8 cellular contexts compared by ENCODE assay signal in the genomic region with DNA sequence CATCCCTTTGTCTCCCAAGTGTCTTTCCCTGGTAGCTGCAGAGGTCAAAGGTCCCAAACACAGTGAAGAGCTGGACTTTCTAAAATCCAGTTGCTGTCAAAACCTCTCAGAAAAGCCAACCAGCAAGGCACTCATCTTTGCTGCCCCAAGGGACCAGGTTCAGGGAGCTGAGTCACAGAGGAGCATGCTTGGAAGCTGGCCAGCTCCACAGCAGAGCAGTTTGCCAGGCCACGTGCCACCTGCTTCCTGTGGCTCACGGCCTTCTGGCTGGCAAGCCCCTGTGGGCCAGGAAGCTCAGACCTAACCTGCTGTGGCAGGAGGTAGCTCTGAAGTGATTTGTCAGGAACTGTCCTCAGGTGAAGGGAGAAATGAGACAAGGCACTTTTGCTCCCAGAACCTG. TPM values are rescaled to one million over a fixed set of nuclear protein-coding genes. Genes with fewer than 3 reads are reported as not detected.
DNase-seq lines count a peak whose midpoint lies in the region; ATAC-seq, FAIRE-seq and TF ChIP-seq lines count a peak whose summit lies in the region.

No MANE protein-coding gene starts in this region.

- H3K4me2 ChIP-seq in SK-N-SH = peak overlapping the region; percentile 3; the same call in 1 of the 2 replicates
- H3K4me2 ChIP-seq in keratinocyte (ENCODE audit: control insufficient read depth, extremely low read depth, insufficient read depth, low read depth, low read length) = peak overlapping the region; percentile 25

- H2AFZ ChIP-seq in SK-N-SH (ENCODE audit: low read depth) = no peak overlapping the region
- H2AFZ ChIP-seq in keratinocyte (ENCODE audit: control insufficient read depth, low read length) = no peak overlapping the region

- H4K20me1 ChIP-seq in SK-N-SH (ENCODE audit: insufficient read depth) (no peaks in the 10 kb centered on the region; the same call in 1 of the 2 replicates), keratinocyte (ENCODE audit: control insufficient read depth, extremely low read depth, insufficient read depth, low read length) (no peaks in the 10 kb centered on the region)

- H3K9me3 ChIP-seq in BE2C (no peaks in the 10 kb centered on the region), SK-N-SH (no peaks in the 10 kb centered on the region), keratinocyte (ENCODE audit: control insufficient read depth, low read depth, low read length) (no peaks in the 10 kb centered on the region)

- no peak for ATAC-seq in HG03439 (IDR thresholded peaks at IDR 0.05; ENCODE audit: unreplicated experiment)

- H3K4me1 ChIP-seq in BE2C (peaks cover 41% of the 10 kb centered on the region), SK-N-SH (ENCODE audit: control insufficient read depth in 1 of 2, insufficient read depth in 2 of 2, low read depth in 1 of 2, low read length in 1 of 2) (peaks cover 29 to 31% of the 10 kb centered on the region in 2 experiments), keratinocyte (ENCODE audit: control insufficient read depth, extremely low read depth, insufficient read depth, low read length) (peaks cover 20% of the 10 kb centered on the region)

- H3K4me3 ChIP-seq in BE2C (ENCODE audit: low read depth, low read length) (peak overlapping the region; percentile 7; the same call in 1 of the 2 replicates), SK-N-SH (ENCODE audit: low read depth in 2 of 2, low read length in 1 of 2) (no peak overlapping the region), astrocyte of the spinal cord (ENCODE audit: low read depth, low read length) (no peak overlapping the region), keratinocyte (ENCODE audit: control insufficient read depth in 2 of 3, extremely low read depth in 1 of 3, insufficient read depth in 2 of 3, low read depth in 1 of 3, low read length in 3 of 3) (no peak overlapping the region)
- H3K4me3 ChIP-seq in Jurkat, Clone E6-1 (ENCODE audit: low read length) = no peak overlapping the region; the same call in 1 of the 2 replicates

- H3K27ac ChIP-seq in SK-N-SH (ENCODE audit: low read depth in 2 of 2, low read length in 1 of 2) (peak overlapping the region; percentile 46 to 86; a peak in 3 of 4 replicates), keratinocyte (ENCODE audit: control insufficient read depth, insufficient read depth, low read length) (peak overlapping the region; percentile 67)

- POLR2A ChIA-PET in SK-N-SH (lab: Yijun Ruan, JAX) = interaction anchor here (0.8 kb wide), 1 partner anchor 44 kb away, joined by 3 read pairs; no protein-coding TSS in a partner anchor

- no peak for TF ChIP-seq CTCF in BE2C (IDR thresholded peaks at IDR 0.05; ENCODE audit: low read depth, low read length)
- no peak for TF ChIP-seq CTCF in SK-N-SH (IDR thresholded peaks at IDR 0.05)
- no peak for TF ChIP-seq CTCF in astrocyte of the spinal cord (IDR thresholded peaks at IDR 0.05; ENCODE audit: low read depth, low read length)
- no peak for TF ChIP-seq CTCF in keratinocyte (optimal IDR thresholded peaks at IDR 0.05 in 1 of 3, IDR thresholded peaks at IDR 0.05 in 1 of 3, conservative IDR thresholded peaks at IDR 0.05 in 1 of 3; ENCODE audit: extremely low read depth in 1 of 3, insufficient read depth in 2 of 3, low read length in 3 of 3)

- no peaks in the 10 kb centered on the region for H3K9me2 ChIP-seq in SK-N-SH

- peaks cover 25% of the 10 kb centered on the region for H3F3A ChIP-seq in SK-N-SH (replicated peaks; ENCODE audit: insufficient read depth)

- TF ChIP-seq EP300 in SK-N-SH (IDR thresholded peaks at IDR 0.05; ENCODE audit: borderline replicate concordance in 1 of 2, low read depth in 1 of 2, low read length in 1 of 2) = peak; percentile 41 to 51; a peak in 2 of 4 replicates

- H3K27me3 ChIP-seq in BE2C (no peaks in the 10 kb centered on the region), SK-N-SH (ENCODE audit: insufficient read depth) (no peaks in the 10 kb centered on the region), keratinocyte (ENCODE audit: control insufficient read depth, extremely low read depth, insufficient read depth, low read length) (no peaks in the 10 kb centered on the region)

- DNase-seq in BE2C (peak; percentile 97), SK-N-SH (peak; percentile 63), astrocyte of the spinal cord (ENCODE audit: low read depth, low spot score) (peak; percentile 68), keratinocyte (ENCODE audit: low read depth, low spot score) (peak; percentile 84), SKM-1 (lab: John Stamatoyannopoulos, UW; ENCODE audit: unreplicated experiment) (no peak)
- peak; percentile 87 for DNase-seq in Jurkat, Clone E6-1 (ENCODE audit: low read depth, low spot score)
- peak; percentile 67 for DNase-seq in stimulated activated CD8-positive, alpha-beta memory T cell treated with anti-CD3 and anti-CD28 coated beads, Interleukin-4, amount 100 ng/mL, for 48 hours

- CTCF ChIA-PET in SK-N-SH (lab: Yijun Ruan, JAX) = interaction anchor here (0.7 to 16.0 kb wide), 7 partner anchors 10 to 647 kb away, joined by 3 to 503 read pairs (median 3); no protein-coding TSS in a partner anchor

- 0% methylated on average over 2 of the region's 2 CpGs for WGBS in SK-N-SH (ENCODE audit: low lambda C conversion rate)

- FAIRE-seq in keratinocyte (lab: Jason Lieb, UNC) = peak; percentile 92

- dilution Hi-C loops in keratinocyte (cut with MboI; ENCODE audit: extremely low pct_ligation_motif_present, low sequenced_read_pairs) = no loop called here

- in situ Hi-C loops in astrocyte of the spinal cord (cut with HindIII; ENCODE audit: low sequenced_read_pairs) = no loop called here

- TF ChIP-seq RAD21 in SK-N-SH (IDR thresholded peaks at IDR 0.05; ENCODE audit: low read length) = 0 out of 2 replicates have a peak, but pooled peaks have one; percentile 12

- peaks cover 48% of the 10 kb centered on the region for H3K36me3 ChIP-seq in BE2C
- H3K36me3 ChIP-seq in SK-N-SH (replicated peaks in 1 of 2; ENCODE audit: control insufficient read depth in 1 of 2, insufficient read depth in 2 of 2, low read length in 1 of 2) = peaks cover 49 to 57% of the 10 kb centered on the region in 2 experiments
- peaks cover 28 to 40% of the 10 kb centered on the region in 2 experiments for H3K36me3 ChIP-seq in keratinocyte (ENCODE audit: control insufficient read depth in 2 of 2, extremely low read depth in 1 of 2, insufficient read depth in 2 of 2, low read length in 2 of 2)

- peaks cover 28% of the 10 kb centered on the region for H3K79me2 ChIP-seq in SK-N-SH (ENCODE audit: insufficient read depth)
- peaks cover 11% of the 10 kb centered on the region for H3K79me2 ChIP-seq in keratinocyte (ENCODE audit: control insufficient read depth, insufficient read depth, low read length)

- H3K9me1 ChIP-seq in keratinocyte (ENCODE audit: control insufficient read depth, extremely low read depth, insufficient read depth, low read length) = no peaks in the 10 kb centered on the region

- no peak overlapping the region; the same call in 1 of the 2 replicates for H3K9ac ChIP-seq in SK-N-SH
- peak overlapping the region; percentile 45 for H3K9ac ChIP-seq in keratinocyte (ENCODE audit: control insufficient read depth, extremely low read depth, insufficient read depth, low read length)

RNA-seq across cellular contexts. Expression of a gene that starts 3.6 kb away (rescaled TPM):
- 185 TPM for polyA plus RNA-seq in BE2C (2012; ENCODE audit: insufficient read depth, insufficient read length, low read depth)
- 109 TPM for polyA plus RNA-seq in Jurkat, Clone E6-1 (2012; ENCODE audit: insufficient read depth, insufficient read length)
- polyA plus RNA-seq in SK-N-SH (2012; rRNA removed) = 165 and 166 TPM in 2 replicates
- 165 and 208 TPM in 2 replicates for polyA plus RNA-seq in SK-N-SH (2012; cell fraction: cytosol; rRNA removed)
- polyA plus RNA-seq in SK-N-SH (2012; cell fraction: nucleus; rRNA removed) = 180 and 206 TPM in 2 replicates
- polyA plus RNA-seq in keratinocyte = 70.1 to 106 TPM (median 82.4 TPM) in 3 replicates
- 89.9 TPM for polyA plus RNA-seq in keratinocyte (2011; ENCODE audit: low read depth)
- polyA plus RNA-seq in keratinocyte (2011; cell fraction: cytosol; rRNA removed) = 86.4 and 129 TPM in 2 replicates
- 85.0 and 98.5 TPM in 2 replicates for polyA plus RNA-seq in keratinocyte (2011; cell fraction: nucleus; rRNA removed)
- polyA plus RNA-seq in keratinocyte (2012; ENCODE audit: low replicate concordance) = 69.9 and 117 TPM in 2 replicates
- 20.2 to 53.9 TPM (median 50.3 TPM) in 3 replicates for polyA minus RNA-seq in keratinocyte
- 38.6 TPM for polyA minus RNA-seq in keratinocyte (2011; cell fraction: cytosol; rRNA and poly(A)+ RNA removed)
- polyA minus RNA-seq in keratinocyte (2011; cell fraction: nucleus; rRNA and poly(A)+ RNA removed) = 10.3 and 14.5 TPM in 2 replicates

RNA-seq across cellular contexts. Expression of a gene that starts 5.0 kb away (rescaled TPM):
- 117 TPM for polyA plus RNA-seq in BE2C (2012; ENCODE audit: insufficient read depth, insufficient read length, low read depth)
- 56.7 TPM for polyA plus RNA-seq in Jurkat, Clone E6-1 (2012; ENCODE audit: insufficient read depth, insufficient read length)
- 23.4 and 28.9 TPM in 2 replicates for polyA plus RNA-seq in SK-N-SH (2012; rRNA removed)
- 25.3 and 27.8 TPM in 2 replicates for polyA plus RNA-seq in SK-N-SH (2012; cell fraction: cytosol; rRNA removed)
- 61.7 and 64.4 TPM in 2 replicates for polyA plus RNA-seq in SK-N-SH (2012; cell fraction: nucleus; rRNA removed)
- 14.1 to 19.0 TPM (median 18.4 TPM) in 3 replicates for polyA plus RNA-seq in keratinocyte
- 48.8 TPM for polyA plus RNA-seq in keratinocyte (2011; ENCODE audit: low read depth)
- polyA plus RNA-seq in keratinocyte (2011; cell fraction: cytosol; rRNA removed) = 10.1 and 12.8 TPM in 2 replicates
- 35.3 and 43.8 TPM in 2 replicates for polyA plus RNA-seq in keratinocyte (2011; cell fraction: nucleus; rRNA removed)
- 24.8 and 34.1 TPM in 2 replicates for polyA plus RNA-seq in keratinocyte (2012; ENCODE audit: low replicate concordance)
- 14.2 to 45.4 TPM (median 21.3 TPM) in 3 replicates for polyA minus RNA-seq in keratinocyte
- 6.3 TPM for polyA minus RNA-seq in keratinocyte (2011; cell fraction: cytosol; rRNA and poly(A)+ RNA removed)
- polyA minus RNA-seq in keratinocyte (2011; cell fraction: nucleus; rRNA and poly(A)+ RNA removed) = 37.2 and 42.9 TPM in 2 replicates

RNA-seq across cellular contexts. Expression of a gene that starts 31.9 kb away (rescaled TPM):
- 10.9 TPM for polyA plus RNA-seq in BE2C (2012; ENCODE audit: insufficient read depth, insufficient read length, low read depth)
- polyA plus RNA-seq in Jurkat, Clone E6-1 (2012; ENCODE audit: insufficient read depth, insufficient read length) = not detected
- 25.7 and 28.2 TPM in 2 replicates for polyA plus RNA-seq in SK-N-SH (2012; rRNA removed)
- polyA plus RNA-seq in SK-N-SH (2012; cell fraction: cytosol; rRNA removed) = 19.1 and 26.9 TPM in 2 replicates
- 9.4 and 11.8 TPM in 2 replicates for polyA plus RNA-seq in SK-N-SH (2012; cell fraction: nucleus; rRNA removed)
- polyA plus RNA-seq in keratinocyte = not detected in 3 replicates
- not detected for polyA plus RNA-seq in keratinocyte (2011; ENCODE audit: low read depth)
- not detected in 2 replicates for polyA plus RNA-seq in keratinocyte (2011; cell fraction: cytosol; rRNA removed)
- not detected in 2 replicates for polyA plus RNA-seq in keratinocyte (2011; cell fraction: nucleus; rRNA removed)
- not detected in 2 replicates for polyA plus RNA-seq in keratinocyte (2012; ENCODE audit: low replicate concordance)
- polyA minus RNA-seq in keratinocyte = 0.52 TPM in 1 of 3 replicates, not detected in the others
- not detected for polyA minus RNA-seq in keratinocyte (2011; cell fraction: cytosol; rRNA and poly(A)+ RNA removed)
- polyA minus RNA-seq in keratinocyte (2011; cell fraction: nucleus; rRNA and poly(A)+ RNA removed) = 0.31 TPM in 1 of 2 replicates, not detected in the other

RNA-seq across cellular contexts. Expression of a gene that starts 50.9 kb away (rescaled TPM):
- polyA plus RNA-seq in BE2C (2012; ENCODE audit: insufficient read depth, insufficient read length, low read depth) = 3.9 TPM
- polyA plus RNA-seq in Jurkat, Clone E6-1 (2012; ENCODE audit: insufficient read depth, insufficient read length) = 5.0 TPM
- polyA plus RNA-seq in SK-N-SH (2012; rRNA removed) (1.0 and 1.2 TPM in 2 replicates), keratinocyte (0.31 to 0.70 TPM (median 0.47 TPM) in 3 replicates)
- polyA plus RNA-seq in SK-N-SH (2012; cell fraction: cytosol; rRNA removed) = 1.2 and 1.4 TPM in 2 replicates
- polyA plus RNA-seq in SK-N-SH (2012; cell fraction: nucleus; rRNA removed) = 1.3 and 1.8 TPM in 2 replicates
- 1.5 TPM for polyA plus RNA-seq in keratinocyte (2011; ENCODE audit: low read depth)
- 0.32 and 0.34 TPM in 2 replicates for polyA plus RNA-seq in keratinocyte (2011; cell fraction: cytosol; rRNA removed)
- polyA plus RNA-seq in keratinocyte (2011; cell fraction: nucleus; rRNA removed) = 1.4 and 1.5 TPM in 2 replicates
- 0.74 and 4.5 TPM in 2 replicates for polyA plus RNA-seq in keratinocyte (2012; ENCODE audit: low replicate concordance)
- 0.67 to 1.7 TPM (median 1.2 TPM) in 3 replicates for polyA minus RNA-seq in keratinocyte
- 0.96 TPM for polyA minus RNA-seq in keratinocyte (2011; cell fraction: cytosol; rRNA and poly(A)+ RNA removed)
- 1.3 and 1.7 TPM in 2 replicates for polyA minus RNA-seq in keratinocyte (2011; cell fraction: nucleus; rRNA and poly(A)+ RNA removed)

Comparison
In these comparisons a context has a peak if more than half of its experiments do, and no peak if none do; other contexts are left out.
1. RNA of a gene that starts 31.9 kb away (polyA plus RNA-seq): 9.4 to 28.2 TPM in SK-N-SH; not detected in keratinocyte; every median in the first group is over 10 times any median in the second.